ENCODE assay signal across 13 cellular contexts in the genomic region with DNA sequence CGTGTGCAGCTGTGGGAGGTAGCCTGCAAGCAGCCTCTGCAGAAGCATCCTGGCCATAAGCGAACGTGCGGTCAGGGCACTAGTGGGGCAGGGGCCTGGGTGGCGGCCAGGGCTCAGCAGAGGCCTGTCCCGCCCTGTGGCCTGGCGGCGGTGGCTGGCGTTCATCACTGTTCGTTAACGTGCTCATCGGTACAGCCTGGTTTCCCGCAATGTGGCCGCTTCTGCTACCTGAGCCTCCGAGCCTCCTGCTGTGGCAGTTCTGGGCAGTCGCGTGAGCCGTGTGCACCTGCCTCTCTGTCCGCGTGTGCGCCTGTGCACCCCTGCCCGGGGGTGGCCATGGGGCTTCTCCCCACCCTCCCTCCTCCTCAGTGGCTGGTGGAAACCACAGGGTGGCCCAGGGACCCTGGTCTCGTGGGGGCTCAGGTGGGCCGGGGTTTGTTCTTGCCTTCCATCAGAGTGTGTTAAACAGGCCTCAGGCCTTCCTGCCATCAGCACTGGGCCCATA.
DNase-seq lines count a peak whose midpoint lies in the region; ATAC-seq and TF ChIP-seq lines count a peak whose summit lies in the region.
"Had no signal": no experiment of that assay in that cellular context is flagged by ENCODE, and none has a peak within 500 bp of the region (broad histone marks: within the 10 kb centered on the region; RNA-seq: fewer than 3 reads in every experiment).

No MANE protein-coding gene starts in this region.

- intact Hi-C loops in adrenal gland (cut with DNase I) (no loop called here), testis (cut with DNase I; ENCODE audit: low total_unique reads) (no loop called here)

- WGBS in adrenal gland, 4 donors, result 88 to 94% (median 92%) methylated on average over 7 to 24 of the region's 24 CpGs
- WGBS in testis, 2 donors, result 94 to 96% methylated on average over 10 to 24 of the region's 24 CpGs

- no peaks in the 10 kb centered on the region for H3K4me1 ChIP-seq in adrenal gland (replicated peaks in 1 of 2)
- H3K4me1 ChIP-seq in testis, result no peaks in the 10 kb centered on the region

- H3K27me3 ChIP-seq in adrenal gland (no peaks in the 10 kb centered on the region), testis (no peaks in the 10 kb centered on the region)

- no peak for ATAC-seq in left lobe of liver
- ATAC-seq in GM21526 (IDR thresholded peaks at IDR 0.05; ENCODE audit: low FRiP score, unreplicated experiment), result no peak
- ATAC-seq in HG03571 (IDR thresholded peaks at IDR 0.05; ENCODE audit: unreplicated experiment), result no peak
- ATAC-seq: stimulated activated effector memory CD8-positive, alpha-beta T cell treated with anti-CD3 and anti-CD28 coated beads, Interleukin-12 subunit alpha, Interleukin-12 subunit beta, amount 100 ng/mL, for 72 hours had no signal

- no peak for TF ChIP-seq POLR2A in adrenal gland (IDR thresholded peaks at IDR 0.05)
- TF ChIP-seq POLR2A in testis (IDR thresholded peaks at IDR 0.05), result no peak

- H3K4me3 ChIP-seq in adrenal gland (no peak overlapping the region), testis (no peak overlapping the region)

- TF ChIP-seq CTCF in adrenal gland (IDR thresholded peaks at IDR 0.05), result no peak
- no peak for TF ChIP-seq CTCF in testis (IDR thresholded peaks at IDR 0.05)

- DNase-seq in activated effector memory CD4-positive, alpha-beta T cell treated with anti-CD3 and anti-CD28 coated beads, Interleukin-2, amount 50 U/mL, for 16 hours, result peak; percentile 55
- DNase-seq in activated effector memory CD4-positive, alpha-beta T cell treated with Interleukin-2 at 50 U/mL for 16 hours, result no peak
- peak; percentile 8 to 41 (median 15) for DNase-seq in adrenal gland
- peak; percentile 35 for DNase-seq in left lobe of liver (ENCODE audit: low spot score)
- peak; percentile 8 for DNase-seq in testis
- no peak for DNase-seq in substantia nigra (lab: John Stamatoyannopoulos, UW)
- DNase-seq: activated CD4-positive, alpha-beta T cell treated with anti-CD3 and anti-CD28 coated beads, Interleukin-2, amount 50 U/mL, for 1 hour; NCI-H187 treated with DMSO at 0.1 percent for 48 hours had no signal

- H3K27ac ChIP-seq in adrenal gland (peak overlapping the region in 1 of 5 donors; percentile 71), testis (no peak overlapping the region), substantia nigra (ENCODE audit: low read depth, low read length, poor library complexity, severe bottlenecking) (no peak overlapping the region)
- H3K27ac ChIP-seq: RWPE1 had no signal

- H3K36me3 ChIP-seq in adrenal gland (replicated peaks in 1 of 2) (peaks cover 0 to 48% of the 10 kb centered on the region in 2 donors), testis (ENCODE audit: low read depth, missing control alignments) (no peaks in the 10 kb centered on the region)

- H3K9me3 ChIP-seq in adrenal gland (replicated peaks in 1 of 3), result no peaks in the 10 kb centered on the region
- H3K9me3 ChIP-seq in testis, result no peaks in the 10 kb centered on the region
- H3K9me3 ChIP-seq: Caco-2 had no signal

Comparison
In these comparisons a context has a peak if more than half of its experiments do, and no peak if none do; other contexts are left out.
1. DNase-seq: peak in activated effector memory CD4-positive, alpha-beta T cell treated with anti-CD3 and anti-CD28 coated beads, Interleukin-2, amount 50 U/mL, for 16 hours (single experiment), adrenal gland (7 of 7), left lobe of liver (single experiment) and testis (single experiment); none in activated effector memory CD4-positive, alpha-beta T cell treated with Interleukin-2 at 50 U/mL for 16 hours (single experiment) and substantia nigra (0 of 49).